ENCODE assay signal across 12 cellular contexts in genomic region chr2:71066856-71067255, GRCh38. TPM values are rescaled to one million over a fixed set of nuclear protein-coding genes. Genes with fewer than 3 reads are reported as not detected.
DNase-seq lines count a peak whose midpoint lies in the region; ATAC-seq and TF ChIP-seq lines count a peak whose summit lies in the region.
"Had no signal": no experiment of that assay in that cellular context is flagged by ENCODE, and none has a peak within 500 bp of the region (broad histone marks: within the 10 kb centered on the region; RNA-seq: fewer than 3 reads in every experiment).

No MANE protein-coding gene starts in this region.

- no peak for DNase-seq in activated CD8-positive, alpha-beta memory T cell treated with anti-CD3 and anti-CD28 coated beads, Interleukin-2, amount 10 ng/mL, durations not matched to agents 7 days and 5 days
- no peak for DNase-seq in activated CD8-positive, alpha-beta memory T cell treated with anti-CD3 and anti-CD28 coated beads for 24 hours
- DNase-seq in endodermal cell (no peak), sigmoid colon (peak; percentile 2), NCI-H345 treated with DMSO at 0.1 percent for 48 hours (lab: John Stamatoyannopoulos, UW; ENCODE audit: unreplicated experiment) (no peak), mesendoderm (no peak)
- DNase-seq: cortex of kidney, NCI-H1436 treated with DMSO at 0.1 percent for 48 hours, NCI-H446 treated with DMSO at 0.1 percent for 48 hours had no signal

- peaks cover 2% of the 10 kb centered on the region for H3K36me3 Mint-ChIP-seq in activated CD8-positive, alpha-beta memory T cell treated with anti-CD3 and anti-CD28 coated beads, Interleukin-2, amount 10 ng/mL, durations not matched to agents 7 days and 5 days
- H3K36me3 Mint-ChIP-seq in endodermal cell (ENCODE audit: low read depth) = peaks cover 3% of the 10 kb centered on the region

- ATAC-seq in activated CD8-positive, alpha-beta memory T cell treated with anti-CD3 and anti-CD28 coated beads, Interleukin-2, amount 10 ng/mL, durations not matched to agents 7 days and 5 days = no peak
- ATAC-seq in GM18861 (IDR thresholded peaks at IDR 0.05; ENCODE audit: unreplicated experiment) = no peak

- H3K56ac ChIP-seq in mesendoderm (ENCODE audit: low read length) = no peak overlapping the region

- peaks cover 15% of the 10 kb centered on the region for H3K79me1 ChIP-seq in mesendoderm (ENCODE audit: low read length)

- H4K5ac ChIP-seq in mesendoderm (ENCODE audit: low read length) = no peak overlapping the region

- H3K27me3 Mint-ChIP-seq in activated CD8-positive, alpha-beta memory T cell treated with anti-CD3 and anti-CD28 coated beads, Interleukin-2, amount 10 ng/mL, durations not matched to agents 7 days and 5 days = peaks cover 6% of the 10 kb centered on the region
- H3K27me3 Mint-ChIP-seq in endodermal cell (ENCODE audit: insufficient read depth) = no peaks in the 10 kb centered on the region

- no peak overlapping the region for H3K18ac ChIP-seq in mesendoderm (ENCODE audit: low read length)

- H3K4me3 Mint-ChIP-seq in activated CD8-positive, alpha-beta memory T cell treated with anti-CD3 and anti-CD28 coated beads, Interleukin-2, amount 10 ng/mL, durations not matched to agents 7 days and 5 days = peak overlapping the region; percentile 37
- no peak overlapping the region for H3K4me3 Mint-ChIP-seq in endodermal cell

- intact Hi-C loops in sigmoid colon (cut with DNase I) = loop anchor here (5.0 kb wide), 1 partner anchor 90 kb away; the partner anchor contains the start of gene ANKRD53

- H3K9me3 ChIP-seq in Loucy (ENCODE audit: insufficient read depth, low read depth, low read length) (no peaks in the 10 kb centered on the region), endodermal cell (ENCODE audit: control insufficient read depth, low read length) (no peaks in the 10 kb centered on the region), sigmoid colon (no peaks in the 10 kb centered on the region)
- H3K9me3 ChIP-seq: ovary had no signal

- H3K27ac Mint-ChIP-seq in activated CD8-positive, alpha-beta memory T cell treated with anti-CD3 and anti-CD28 coated beads, Interleukin-2, amount 10 ng/mL, durations not matched to agents 7 days and 5 days = no peak overlapping the region
- no peak overlapping the region for H3K27ac Mint-ChIP-seq in endodermal cell

- H3K27me3 ChIP-seq in Loucy (ENCODE audit: insufficient read depth, low read length, poor library complexity, severe bottlenecking) (no peaks in the 10 kb centered on the region), endodermal cell (ENCODE audit: control insufficient read depth, insufficient read depth, low read length, poor library complexity, severe bottlenecking) (peaks cover 10% of the 10 kb centered on the region), sigmoid colon (no peaks in the 10 kb centered on the region), mesendoderm (ENCODE audit: insufficient read depth, low read length, poor library complexity) (no peaks in the 10 kb centered on the region)
- H3K27me3 ChIP-seq: ovary had no signal

- TF ChIP-seq EP300 in sigmoid colon (IDR thresholded peaks at IDR 0.05) = no peak

- H4K8ac ChIP-seq in mesendoderm (ENCODE audit: low read depth, low read length) = no peak overlapping the region

- no peak overlapping the region for H2BK5ac ChIP-seq in mesendoderm (ENCODE audit: low read length)

- TF ChIP-seq CTCF in Loucy (conservative IDR thresholded peaks at IDR 0.05; ENCODE audit: low read length) (no peak), endodermal cell (conservative IDR thresholded peaks at IDR 0.05) (no peak), sigmoid colon (IDR thresholded peaks at IDR 0.05) (no peak)

- H3K4ac ChIP-seq in mesendoderm (ENCODE audit: low read depth, low read length) = no peak overlapping the region

- no peak overlapping the region for H2AFZ ChIP-seq in Loucy (ENCODE audit: low read length)

- H2BK15ac ChIP-seq in mesendoderm (replicated peaks; ENCODE audit: low read depth) = no peak overlapping the region

- H3K27ac ChIP-seq in endodermal cell (ENCODE audit: low read depth, low read length) = no peak overlapping the region
- H3K27ac ChIP-seq in sigmoid colon = peak overlapping the region in 2 of 4 donors; percentile 94
- no peak overlapping the region for H3K27ac ChIP-seq in mesendoderm (ENCODE audit: low read depth, low read length)

- H2BK120ac ChIP-seq in mesendoderm (ENCODE audit: low read depth, low read length) = no peak overlapping the region

- H3F3A ChIP-seq in Loucy (ENCODE audit: low read depth) = no peaks in the 10 kb centered on the region

- no peaks in the 10 kb centered on the region for H3K9me2 ChIP-seq in Loucy (replicated peaks; ENCODE audit: low read depth, low read length)

- H2AK5ac ChIP-seq in mesendoderm (ENCODE audit: low read length) = no peak overlapping the region

- H3K4me2 ChIP-seq in Loucy (ENCODE audit: low read depth, low read length, poor library complexity, severe bottlenecking) (peak overlapping the region; percentile 93), mesendoderm (ENCODE audit: low read length) (no peak overlapping the region)

- H3K4me1 Mint-ChIP-seq in activated CD8-positive, alpha-beta memory T cell treated with anti-CD3 and anti-CD28 coated beads, Interleukin-2, amount 10 ng/mL, durations not matched to agents 7 days and 5 days = peaks cover 41% of the 10 kb centered on the region
- peaks cover 20% of the 10 kb centered on the region for H3K4me1 Mint-ChIP-seq in endodermal cell

- H3K79me2 ChIP-seq in Loucy (ENCODE audit: insufficient read depth, low read length) (peaks cover 33% of the 10 kb centered on the region), mesendoderm (ENCODE audit: control insufficient read depth, insufficient read depth, low read length) (peaks cover 6% of the 10 kb centered on the region)

- peak overlapping the region; percentile 95 for H3K9ac ChIP-seq in Loucy (ENCODE audit: low read depth, low read length, poor library complexity, severe bottlenecking)
- no peak overlapping the region for H3K9ac ChIP-seq in endodermal cell (ENCODE audit: extremely low read depth, low read length, poor library complexity, severe bottlenecking)
- no peak overlapping the region for H3K9ac ChIP-seq in mesendoderm (ENCODE audit: low read length)

- peaks cover 25% of the 10 kb centered on the region for H3K4me1 ChIP-seq in Loucy (ENCODE audit: insufficient read depth, low read length, poor library complexity, severe bottlenecking)
- H3K4me1 ChIP-seq in endodermal cell (ENCODE audit: control insufficient read depth, insufficient read depth, low read length) = peaks cover 7% of the 10 kb centered on the region
- peaks cover 0 to 37% (median 33%) of the 10 kb centered on the region in 4 donors for H3K4me1 ChIP-seq in sigmoid colon
- no peaks in the 10 kb centered on the region for H3K4me1 ChIP-seq in mesendoderm (ENCODE audit: control insufficient read depth, low read depth, low read length)

- TF ChIP-seq POLR2A in sigmoid colon (IDR thresholded peaks at IDR 0.05) = no peak

- WGBS in endodermal cell (ENCODE audit: insufficient coverage in 1 of 2, insufficient read length in 1 of 2), 2 experiments = 92 to 97% methylated on average over 3 of the region's 3 CpGs
- WGBS in sigmoid colon, 2 donors = 84 to 93% methylated on average over 3 of the region's 3 CpGs
- WGBS in mesendoderm (ENCODE audit: extremely low coverage, insufficient coverage, low lambda C conversion rate) = no CpG with 5 or more reads among the region's 3 CpGs

- no peaks in the 10 kb centered on the region for H3K9me3 Mint-ChIP-seq in activated CD8-positive, alpha-beta memory T cell treated with anti-CD3 and anti-CD28 coated beads, Interleukin-2, amount 10 ng/mL, durations not matched to agents 7 days and 5 days (ENCODE audit: low read depth)
- H3K9me3 Mint-ChIP-seq in endodermal cell = no peaks in the 10 kb centered on the region

- no peaks in the 10 kb centered on the region for H3K36me3 ChIP-seq in Loucy (ENCODE audit: insufficient read depth, low read length)
- H3K36me3 ChIP-seq in endodermal cell (ENCODE audit: control insufficient read depth, insufficient read depth, low read length) = peaks cover 15% of the 10 kb centered on the region
- H3K36me3 ChIP-seq in sigmoid colon = peaks cover 0 to 6% (median 0%) of the 10 kb centered on the region in 4 donors
- no peaks in the 10 kb centered on the region for H3K36me3 ChIP-seq in mesendoderm (ENCODE audit: control insufficient read depth, insufficient read depth, low read length)
- H3K36me3 ChIP-seq: ovary had no signal

- H4K20me1 ChIP-seq in Loucy (ENCODE audit: insufficient read depth, low read length, poor library complexity, severe bottlenecking) = peaks cover 15% of the 10 kb centered on the region

- no peak overlapping the region for H3K4me3 ChIP-seq in Loucy (ENCODE audit: low read length, poor library complexity, severe bottlenecking)
- peak overlapping the region; percentile 36 for H3K4me3 ChIP-seq in endodermal cell (ENCODE audit: low read length)
- H3K4me3 ChIP-seq in sigmoid colon = no peak overlapping the region
- no peak overlapping the region for H3K4me3 ChIP-seq in mesendoderm (ENCODE audit: low read length)

- no peak overlapping the region for H3K23ac ChIP-seq in mesendoderm (ENCODE audit: low read length)

- CTCF ChIA-PET in activated CD8-positive, alpha-beta memory T cell treated with anti-CD3 and anti-CD28 coated beads, Interleukin-2, amount 10 ng/mL, durations not matched to agents 7 days and 5 days (lab: Charles Lee) = interaction anchor here (1.2 to 1.6 kb wide), 2 partner anchors 81 to 82 kb away, joined by 3 to 5 read pairs; no protein-coding TSS in a partner anchor

RNA-seq across cellular contexts. Expression of gene NAGK, which starts 1.6 kb away (rescaled TPM):
- 10 to 100 TPM; 54.6 to 78.4 TPM for total RNA-seq in activated CD8-positive, alpha-beta memory T cell treated with anti-CD3 and anti-CD28 coated beads, Interleukin-2, amount 10 ng/mL, durations not matched to agents 7 days and 5 days
- total RNA-seq in endodermal cell = 10 to 100 TPM; 72.6 to 80.8 TPM
- 62.0 TPM for polyA plus RNA-seq in endodermal cell (2013, experiment 1 of 2)
- polyA plus RNA-seq in endodermal cell (2013, experiment 2 of 2) = 52.2 TPM
- 10 to 100 TPM; 36.3 to 73.2 (median 64.2) TPM for total RNA-seq in sigmoid colon
- polyA plus RNA-seq in sigmoid colon = 10 to 100 TPM; 60.0 to 93.1 (median 86.5) TPM
- polyA plus RNA-seq in mesendoderm (2013, experiment 1 of 2) = 80.8 TPM
- 78.9 TPM for polyA plus RNA-seq in mesendoderm (2013, experiment 2 of 2)
